8 cellular contexts compared by ENCODE assay signal in genomic region chr1:36088577-36089392, GRCh38. TPM values are rescaled to one million over a fixed set of nuclear protein-coding genes. Genes with fewer than 3 reads are reported as not detected.
DNase-seq lines count a peak whose midpoint lies in the region; TF ChIP-seq lines count a peak whose summit lies in the region.

A gene with protein sequence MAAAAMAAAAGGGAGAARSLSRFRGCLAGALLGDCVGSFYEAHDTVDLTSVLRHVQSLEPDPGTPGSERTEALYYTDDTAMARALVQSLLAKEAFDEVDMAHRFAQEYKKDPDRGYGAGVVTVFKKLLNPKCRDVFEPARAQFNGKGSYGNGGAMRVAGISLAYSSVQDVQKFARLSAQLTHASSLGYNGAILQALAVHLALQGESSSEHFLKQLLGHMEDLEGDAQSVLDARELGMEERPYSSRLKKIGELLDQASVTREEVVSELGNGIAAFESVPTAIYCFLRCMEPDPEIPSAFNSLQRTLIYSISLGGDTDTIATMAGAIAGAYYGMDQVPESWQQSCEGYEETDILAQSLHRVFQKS (plus strand): TSS chr1:36088892. CDS start chr1:36088905, 13 bp downstream.

- peak within 1 kb of the TSS; percentile 92 for H3K4me3 Mint-ChIP-seq in neural crest cell

- no peaks in the 10 kb centered on the region for H3K27me3 Mint-ChIP-seq in neural crest cell (ENCODE audit: low read depth)

- H3K27ac Mint-ChIP-seq in neural crest cell (ENCODE audit: unreplicated experiment), result peak within 1 kb of the TSS; percentile 19

- H3K36me3 ChIP-seq in HAP-1 (replicated peaks), result peaks cover 34% of the 10 kb centered on the region
- peaks cover 34% of the 10 kb centered on the region for H3K36me3 ChIP-seq in MG63
- peaks cover 21 to 32% (median 31%) of the 10 kb centered on the region in 4 donors for H3K36me3 ChIP-seq in stomach

- TF ChIP-seq EP300 in stomach (IDR thresholded peaks at IDR 0.05), result no peak

- in situ Hi-C loops in HAP-1 (cut with MboI; ENCODE audit: low sequenced_read_pairs), result no loop called here

- intact Hi-C loops in stomach (cut with DNase I; ENCODE audit: low total_unique reads), result no loop called here

- H3K36me3 Mint-ChIP-seq in neural crest cell (ENCODE audit: low read depth), result no peaks in the 10 kb centered on the region

- TF ChIP-seq CTCF in fibroblast of villous mesenchyme (IDR thresholded peaks at IDR 0.05; ENCODE audit: insufficient read depth, low read depth, low read length) (peak; percentile 93), neural crest cell (conservative IDR thresholded peaks at IDR 0.05) (peak; percentile 99), stomach (IDR thresholded peaks at IDR 0.05) (peak in 5 of 7 experiments; percentile 93 to 99 (median 98))

- H3K27ac ChIP-seq in stomach, result peak within 1 kb of the TSS; percentile 86 to 93 (median 89)

- no peaks in the 10 kb centered on the region for H3K27me3 ChIP-seq in HAP-1 (ENCODE audit: low read depth)
- H3K27me3 ChIP-seq in MG63, result no peaks in the 10 kb centered on the region
- peaks cover 0 to 24% (median 5%) of the 10 kb centered on the region in 3 donors for H3K27me3 ChIP-seq in stomach

- H3K4me1 ChIP-seq in HAP-1, result peaks cover 3% of the 10 kb centered on the region
- peaks cover 25 to 60% (median 45%) of the 10 kb centered on the region in 4 donors for H3K4me1 ChIP-seq in stomach

- H3K4me3 ChIP-seq in HAP-1, result peak within 1 kb of the TSS; percentile 97
- H3K4me3 ChIP-seq in MG63, result peak within 1 kb of the TSS; percentile 86
- peak within 1 kb of the TSS; percentile 89 for H3K4me3 ChIP-seq in fibroblast of villous mesenchyme (ENCODE audit: low read depth, low read length)
- peak within 1 kb of the TSS; percentile 63 to 100 (median 88) for H3K4me3 ChIP-seq in stomach

- TF ChIP-seq POLR2A in stomach (IDR thresholded peaks at IDR 0.05), result peak in 2 of 4 donors; percentile 48 to 63

- no peaks in the 10 kb centered on the region for H3K9me3 Mint-ChIP-seq in neural crest cell

- H3K9me3 ChIP-seq in HAP-1 (no peaks in the 10 kb centered on the region), MG63 (no peaks in the 10 kb centered on the region), stomach (no peaks in the 10 kb centered on the region)

- DNase-seq in GM03348 (ENCODE audit: low spot score) (peak; percentile 95), HAP-1 (ENCODE audit: low spot score in 2 of 2) (peak; percentile 83 to 93), MG63 (peak; percentile 91), SIG-M5 (lab: John Stamatoyannopoulos, UW) (peak; percentile 55), activated gamma-delta T cell (lab: John Stamatoyannopoulos, UW) (peak; percentile 82), fibroblast of villous mesenchyme (ENCODE audit: low read depth) (peak; percentile 90), neural crest cell (ENCODE audit: low read depth, low spot score) (peak; percentile 90), stomach (peak; percentile 92)

- peaks cover 27% of the 10 kb centered on the region for H3K4me1 Mint-ChIP-seq in neural crest cell

- 1 to 3% (median 1%) methylated on average over 18 to 84 of the region's 84 CpGs for WGBS in stomach, 5 donors

RNA-seq across cellular contexts. Expression of the gene that starts here (rescaled TPM):
- 64.5 and 65.4 TPM in 2 replicates for total RNA-seq in MG63 (2014; rRNA removed; shearing (Covaris generic); ENCODE audit: low replicate concordance)
- 25.0 and 26.4 TPM in 2 replicates for total RNA-seq in fibroblast of villous mesenchyme
- 33.8 and 34.0 TPM in 2 replicates for total RNA-seq in neural crest cell
- 10 to 100 TPM in 3 of 5 donors, 1 to 10 TPM in 2; 1.8 to 15.1 (median 11.6) TPM for total RNA-seq in stomach
- 10 to 100 TPM; 21.3 to 27.5 (median 24.7) TPM for polyA plus RNA-seq in stomach

Comparison
In these comparisons a context has a peak if more than half of its experiments do, and no peak if none do; other contexts are left out.
1. Peak in every context shown above with its lines: DNase-seq, H3K4me3 ChIP-seq and H3K27ac ChIP-seq.